Comparison of ENCODE assay signal across 1 cellular context in genomic region chr22:24550028-24550901, GRCh38.
A peak's percentile ranks its signal among the peaks of the same experiment; 100 is the strongest.
TF ChIP-seq lines count a peak whose summit lies in the region.

No MANE protein-coding gene starts in this region.

TF ChIP-seq in HepG2, 621 proteins besides CTCF, POLR2A, EP300 and RAD21 (continued from another document and continues in another):
- TF ChIP-seq ZNF407 (CRISPR knock-in tag; IDR thresholded peaks at IDR 0.05; ENCODE audit: not compliant biosample characterization), result no peak
- no peak for TF ChIP-seq TBP (CRISPR knock-in tag; IDR thresholded peaks at IDR 0.05)
- no peak for TF ChIP-seq TAF15 (IDR thresholded peaks at IDR 0.05; ENCODE audit: low read depth, low read length, poor library complexity, severe bottlenecking)
- TF ChIP-seq MXI1 (IDR thresholded peaks at IDR 0.05; ENCODE audit: borderline replicate concordance, low read depth, low read length), result peak; percentile 84; the same call in 2 of the 3 replicates
- TF ChIP-seq, protein P1, sequence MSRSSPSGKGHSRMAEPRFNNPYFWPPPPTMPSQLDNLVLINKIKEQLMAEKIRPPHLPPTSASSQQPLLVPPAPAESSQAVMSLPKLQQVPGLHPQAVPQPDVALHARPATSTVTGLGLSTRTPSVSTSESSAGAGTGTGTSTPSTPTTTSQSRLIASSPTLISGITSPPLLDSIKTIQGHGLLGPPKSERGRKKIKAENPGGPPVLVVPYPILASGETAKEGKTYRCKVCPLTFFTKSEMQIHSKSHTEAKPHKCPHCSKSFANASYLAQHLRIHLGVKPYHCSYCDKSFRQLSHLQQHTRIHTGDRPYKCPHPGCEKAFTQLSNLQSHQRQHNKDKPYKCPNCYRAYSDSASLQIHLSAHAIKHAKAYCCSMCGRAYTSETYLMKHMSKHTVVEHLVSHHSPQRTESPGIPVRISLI (CRISPR knock-in tag; IDR thresholded peaks at IDR 0.05; ENCODE audit: borderline replicate concordance), result 0 out of 2 replicates have a peak, but pooled peaks have one; percentile 10
- no peak for TF ChIP-seq ZNF296 (CRISPR knock-in tag; conservative IDR thresholded peaks at IDR 0.05)
- TF ChIP-seq ZNF431 (CRISPR knock-in tag; IDR thresholded peaks at IDR 0.05; ENCODE audit: borderline replicate concordance, low read depth), result peak; percentile 91
- 0 out of 2 replicates have a peak, but pooled peaks have one; percentile 26 for TF ChIP-seq KMT2A (CRISPR knock-in tag; IDR thresholded peaks at IDR 0.05)
- TF ChIP-seq ZBTB8A (CRISPR knock-in tag; IDR thresholded peaks at IDR 0.05; ENCODE audit: borderline replicate concordance, low read depth), result no peak
- TF ChIP-seq GTF3A (CRISPR knock-in tag; conservative IDR thresholded peaks at IDR 0.05), result no peak
- TF ChIP-seq MEF2D (CRISPR knock-in tag; IDR thresholded peaks at IDR 0.05), result peak; percentile 72; the same call in 1 of the 2 replicates
- TF ChIP-seq KLF6 (CRISPR knock-in tag; IDR thresholded peaks at IDR 0.05), result peak; percentile 79
- no peak for TF ChIP-seq ZEB1 (IDR thresholded peaks at IDR 0.05; ENCODE audit: insufficient replicate concordance, low read depth)
- TF ChIP-seq, protein P2, sequence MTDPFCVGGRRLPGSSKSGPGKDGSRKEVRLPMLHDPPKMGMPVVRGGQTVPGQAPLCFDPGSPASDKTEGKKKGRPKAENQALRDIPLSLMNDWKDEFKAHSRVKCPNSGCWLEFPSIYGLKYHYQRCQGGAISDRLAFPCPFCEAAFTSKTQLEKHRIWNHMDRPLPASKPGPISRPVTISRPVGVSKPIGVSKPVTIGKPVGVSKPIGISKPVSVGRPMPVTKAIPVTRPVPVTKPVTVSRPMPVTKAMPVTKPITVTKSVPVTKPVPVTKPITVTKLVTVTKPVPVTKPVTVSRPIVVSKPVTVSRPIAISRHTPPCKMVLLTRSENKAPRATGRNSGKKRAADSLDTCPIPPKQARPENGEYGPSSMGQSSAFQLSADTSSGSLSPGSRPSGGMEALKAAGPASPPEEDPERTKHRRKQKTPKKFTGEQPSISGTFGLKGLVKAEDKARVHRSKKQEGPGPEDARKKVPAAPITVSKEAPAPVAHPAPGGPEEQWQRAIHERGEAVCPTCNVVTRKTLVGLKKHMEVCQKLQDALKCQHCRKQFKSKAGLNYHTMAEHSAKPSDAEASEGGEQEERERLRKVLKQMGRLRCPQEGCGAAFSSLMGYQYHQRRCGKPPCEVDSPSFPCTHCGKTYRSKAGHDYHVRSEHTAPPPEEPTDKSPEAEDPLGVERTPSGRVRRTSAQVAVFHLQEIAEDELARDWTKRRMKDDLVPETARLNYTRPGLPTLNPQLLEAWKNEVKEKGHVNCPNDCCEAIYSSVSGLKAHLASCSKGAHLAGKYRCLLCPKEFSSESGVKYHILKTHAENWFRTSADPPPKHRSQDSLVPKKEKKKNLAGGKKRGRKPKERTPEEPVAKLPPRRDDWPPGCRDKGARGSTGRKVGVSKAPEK (CRISPR knock-in tag; IDR thresholded peaks at IDR 0.05; ENCODE audit: borderline replicate concordance), result 0 out of 2 replicates have a peak, but pooled peaks have one; percentile 23
- TF ChIP-seq ZNF619 (CRISPR knock-in tag; IDR thresholded peaks at IDR 0.05), result peak; percentile 29; the same call in 1 of the 2 replicates
- TF ChIP-seq, protein P3, sequence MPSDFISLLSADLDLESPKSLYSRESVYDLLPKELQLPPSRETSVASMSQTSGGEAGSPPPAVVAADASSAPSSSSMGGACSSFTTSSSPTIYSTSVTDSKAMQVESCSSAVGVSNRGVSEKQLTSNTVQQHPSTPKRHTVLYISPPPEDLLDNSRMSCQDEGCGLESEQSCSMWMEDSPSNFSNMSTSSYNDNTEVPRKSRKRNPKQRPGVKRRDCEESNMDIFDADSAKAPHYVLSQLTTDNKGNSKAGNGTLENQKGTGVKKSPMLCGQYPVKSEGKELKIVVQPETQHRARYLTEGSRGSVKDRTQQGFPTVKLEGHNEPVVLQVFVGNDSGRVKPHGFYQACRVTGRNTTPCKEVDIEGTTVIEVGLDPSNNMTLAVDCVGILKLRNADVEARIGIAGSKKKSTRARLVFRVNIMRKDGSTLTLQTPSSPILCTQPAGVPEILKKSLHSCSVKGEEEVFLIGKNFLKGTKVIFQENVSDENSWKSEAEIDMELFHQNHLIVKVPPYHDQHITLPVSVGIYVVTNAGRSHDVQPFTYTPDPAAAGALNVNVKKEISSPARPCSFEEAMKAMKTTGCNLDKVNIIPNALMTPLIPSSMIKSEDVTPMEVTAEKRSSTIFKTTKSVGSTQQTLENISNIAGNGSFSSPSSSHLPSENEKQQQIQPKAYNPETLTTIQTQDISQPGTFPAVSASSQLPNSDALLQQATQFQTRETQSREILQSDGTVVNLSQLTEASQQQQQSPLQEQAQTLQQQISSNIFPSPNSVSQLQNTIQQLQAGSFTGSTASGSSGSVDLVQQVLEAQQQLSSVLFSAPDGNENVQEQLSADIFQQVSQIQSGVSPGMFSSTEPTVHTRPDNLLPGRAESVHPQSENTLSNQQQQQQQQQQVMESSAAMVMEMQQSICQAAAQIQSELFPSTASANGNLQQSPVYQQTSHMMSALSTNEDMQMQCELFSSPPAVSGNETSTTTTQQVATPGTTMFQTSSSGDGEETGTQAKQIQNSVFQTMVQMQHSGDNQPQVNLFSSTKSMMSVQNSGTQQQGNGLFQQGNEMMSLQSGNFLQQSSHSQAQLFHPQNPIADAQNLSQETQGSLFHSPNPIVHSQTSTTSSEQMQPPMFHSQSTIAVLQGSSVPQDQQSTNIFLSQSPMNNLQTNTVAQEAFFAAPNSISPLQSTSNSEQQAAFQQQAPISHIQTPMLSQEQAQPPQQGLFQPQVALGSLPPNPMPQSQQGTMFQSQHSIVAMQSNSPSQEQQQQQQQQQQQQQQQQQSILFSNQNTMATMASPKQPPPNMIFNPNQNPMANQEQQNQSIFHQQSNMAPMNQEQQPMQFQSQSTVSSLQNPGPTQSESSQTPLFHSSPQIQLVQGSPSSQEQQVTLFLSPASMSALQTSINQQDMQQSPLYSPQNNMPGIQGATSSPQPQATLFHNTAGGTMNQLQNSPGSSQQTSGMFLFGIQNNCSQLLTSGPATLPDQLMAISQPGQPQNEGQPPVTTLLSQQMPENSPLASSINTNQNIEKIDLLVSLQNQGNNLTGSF (CRISPR knock-in tag; IDR thresholded peaks at IDR 0.05), result no peak
- TF ChIP-seq ZNF724P (CRISPR knock-in tag; IDR thresholded peaks at IDR 0.05; ENCODE audit: borderline replicate concordance), result peak; percentile 24; the same call in 1 of the 2 replicates
- peak; percentile 79; the same call in 1 of the 2 replicates for TF ChIP-seq MAZ (IDR thresholded peaks at IDR 0.05; ENCODE audit: borderline replicate concordance, low read depth, low read length)
- TF ChIP-seq MAZ (CRISPR knock-in tag; IDR thresholded peaks at IDR 0.05; ENCODE audit: low read depth), result no peak; the same call in none of the 2 replicates
- 0 out of 2 replicates have a peak, but pooled peaks have one; percentile 15 for TF ChIP-seq CHD2 (IDR thresholded peaks at IDR 0.05; ENCODE audit: low read depth, low read length)
- TF ChIP-seq ZNF484 (CRISPR knock-in tag; IDR thresholded peaks at IDR 0.05; ENCODE audit: borderline replicate concordance, low read depth), result no peak
- no peak for TF ChIP-seq ZNF567 (CRISPR knock-in tag; IDR thresholded peaks at IDR 0.05; ENCODE audit: borderline replicate concordance)
- peak; percentile 49; the same call in 1 of the 2 replicates for TF ChIP-seq KDM5A (IDR thresholded peaks at IDR 0.05; ENCODE audit: borderline replicate concordance, low read length)
- TF ChIP-seq BRCA1 (CRISPR knock-in tag; IDR thresholded peaks at IDR 0.05), result no peak
- no peak for TF ChIP-seq ZNF468 (CRISPR knock-in tag; IDR thresholded peaks at IDR 0.05)
- TF ChIP-seq ZNF83 (CRISPR knock-in tag; IDR thresholded peaks at IDR 0.05; ENCODE audit: borderline replicate concordance), result peak; percentile 76; the same call in 1 of the 2 replicates
- peak; percentile 80 for TF ChIP-seq ZNF563 (CRISPR knock-in tag; IDR thresholded peaks at IDR 0.05)
- TF ChIP-seq, protein P4, sequence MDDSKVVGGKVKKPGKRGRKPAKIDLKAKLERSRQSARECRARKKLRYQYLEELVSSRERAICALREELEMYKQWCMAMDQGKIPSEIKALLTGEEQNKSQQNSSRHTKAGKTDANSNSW (CRISPR knock-in tag; IDR thresholded peaks at IDR 0.05; ENCODE audit: borderline replicate concordance), result no peak
- no peak for TF ChIP-seq ZNF775 (CRISPR knock-in tag; IDR thresholded peaks at IDR 0.05; ENCODE audit: borderline replicate concordance)
- no peak for TF ChIP-seq MTF1 (CRISPR knock-in tag; IDR thresholded peaks at IDR 0.05)
- TF ChIP-seq SIX1 (CRISPR knock-in tag; IDR thresholded peaks at IDR 0.05; ENCODE audit: borderline replicate concordance), result 0 out of 2 replicates have a peak, but pooled peaks have one; percentile 53
- peak; percentile 90 for TF ChIP-seq SKI (IDR thresholded peaks at IDR 0.05; ENCODE audit: partially characterized antibody)
- TF ChIP-seq CREM (IDR thresholded peaks at IDR 0.05), result peak; percentile 89
- TF ChIP-seq CREM (CRISPR knock-in tag; IDR thresholded peaks at IDR 0.05), result no peak
- TF ChIP-seq ZNF678 (CRISPR knock-in tag; IDR thresholded peaks at IDR 0.05), result peak; percentile 67; the same call in 1 of the 2 replicates
- TF ChIP-seq RFX5 (IDR thresholded peaks at IDR 0.05; ENCODE audit: low read depth, low read length), result peak; percentile 14; the same call in 1 of the 2 replicates
- TF ChIP-seq EED (CRISPR knock-in tag; IDR thresholded peaks at IDR 0.05), result no peak
- TF ChIP-seq TGIF2 (CRISPR knock-in tag; IDR thresholded peaks at IDR 0.05), result peak; percentile 83; the same call in 1 of the 2 replicates
- peak; percentile 72; the same call in 1 of the 2 replicates for TF ChIP-seq ZFX (CRISPR knock-in tag; IDR thresholded peaks at IDR 0.05; ENCODE audit: low read depth)
- no peak for TF ChIP-seq HDAC6 (IDR thresholded peaks at IDR 0.05; ENCODE audit: low read depth, low read length)
- peak; percentile 30; the same call in 1 of the 2 replicates for TF ChIP-seq SRF (IDR thresholded peaks at IDR 0.05; ENCODE audit: low read depth, low read length)
- TF ChIP-seq ELF3 (CRISPR knock-in tag; IDR thresholded peaks at IDR 0.05), result peak; percentile 90
- no peak for TF ChIP-seq ZSCAN20 (CRISPR knock-in tag; IDR thresholded peaks at IDR 0.05; ENCODE audit: borderline replicate concordance)
- TF ChIP-seq ZKSCAN5 (CRISPR knock-in tag; IDR thresholded peaks at IDR 0.05), result no peak
- 0 out of 2 replicates have a peak, but pooled peaks have one; percentile 72 for TF ChIP-seq IRX3 (CRISPR knock-in tag; IDR thresholded peaks at IDR 0.05; ENCODE audit: borderline replicate concordance, low read depth)
- TF ChIP-seq, protein P5, sequence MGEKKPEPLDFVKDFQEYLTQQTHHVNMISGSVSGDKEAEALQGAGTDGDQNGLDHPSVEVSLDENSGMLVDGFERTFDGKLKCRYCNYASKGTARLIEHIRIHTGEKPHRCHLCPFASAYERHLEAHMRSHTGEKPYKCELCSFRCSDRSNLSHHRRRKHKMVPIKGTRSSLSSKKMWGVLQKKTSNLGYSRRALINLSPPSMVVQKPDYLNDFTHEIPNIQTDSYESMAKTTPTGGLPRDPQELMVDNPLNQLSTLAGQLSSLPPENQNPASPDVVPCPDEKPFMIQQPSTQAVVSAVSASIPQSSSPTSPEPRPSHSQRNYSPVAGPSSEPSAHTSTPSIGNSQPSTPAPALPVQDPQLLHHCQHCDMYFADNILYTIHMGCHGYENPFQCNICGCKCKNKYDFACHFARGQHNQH (CRISPR knock-in tag; IDR thresholded peaks at IDR 0.05), result peak; percentile 94
- TF ChIP-seq NCOA2 (CRISPR knock-in tag; IDR thresholded peaks at IDR 0.05), result peak; percentile 91
- TF ChIP-seq ATF7 (IDR thresholded peaks at IDR 0.05), result peak; percentile 92
- TF ChIP-seq ATF7 (CRISPR knock-in tag; IDR thresholded peaks at IDR 0.05), result peak; percentile 96
- no peak for TF ChIP-seq ZSCAN22 (CRISPR knock-in tag; IDR thresholded peaks at IDR 0.05)
- TF ChIP-seq HNF4A (CRISPR knock-in tag; IDR thresholded peaks at IDR 0.05), result peak; percentile 98
- no peak for TF ChIP-seq CENPX (CRISPR knock-in tag; IDR thresholded peaks at IDR 0.05)
